8 cellular contexts compared by ENCODE assay signal in genomic region chr1:231242516-231243198, GRCh38. TPM values are rescaled to one million over a fixed set of nuclear protein-coding genes. Genes with fewer than 3 reads are reported as not detected.
A peak's percentile ranks its signal among the peaks of the same experiment; 100 is the strongest.
DNase-seq lines count a peak whose midpoint lies in the region; ATAC-seq and TF ChIP-seq lines count a peak whose summit lies in the region.

No MANE protein-coding gene starts in this region.

- H3K4me1 Mint-ChIP-seq in activated T-cell treated with anti-CD3 and anti-CD28 coated beads, Interleukin-2, amount 50 U/mL, for 4 hours (ENCODE audit: low read depth), result peaks cover 59% of the 10 kb centered on the region
- H3K4me1 Mint-ChIP-seq in T-helper 2 cell treated with Interferon-gamma antibody and Interleukin-4, amounts not matched to agents 5 μg/mL and 100 μg/mL, for 36 hours (ENCODE audit: low read depth), result peaks cover 45% of the 10 kb centered on the region

- H3K27ac ChIP-seq in thoracic aorta (no peak overlapping the region), uterus (no peak overlapping the region)

- H3K4me1 ChIP-seq in thoracic aorta (ENCODE audit: control insufficient read depth in 1 of 2, low read depth in 2 of 2) (peaks cover 18 to 27% of the 10 kb centered on the region in 2 donors), uterus (no peaks in the 10 kb centered on the region)

- no peak for TF ChIP-seq POLR2A in uterus (IDR thresholded peaks at IDR 0.05)

- no peak for TF ChIP-seq CTCF in fibroblast of villous mesenchyme (IDR thresholded peaks at IDR 0.05; ENCODE audit: insufficient read depth, low read depth, low read length)
- TF ChIP-seq CTCF in thoracic aorta (IDR thresholded peaks at IDR 0.05), result no peak
- TF ChIP-seq CTCF in uterus (IDR thresholded peaks at IDR 0.05), result no peak

- peak overlapping the region; percentile 96 for H3K27ac Mint-ChIP-seq in T-helper 2 cell treated with Interferon-gamma antibody and Interleukin-4, amounts not matched to agents 5 μg/mL and 100 μg/mL, for 36 hours

- H3K36me3 Mint-ChIP-seq in activated T-cell treated with anti-CD3 and anti-CD28 coated beads, Interleukin-2, amount 50 U/mL, for 4 hours (ENCODE audit: insufficient read depth), result peaks cover 30% of the 10 kb centered on the region
- peaks cover 25% of the 10 kb centered on the region for H3K36me3 Mint-ChIP-seq in T-helper 2 cell treated with Interferon-gamma antibody and Interleukin-4, amounts not matched to agents 5 μg/mL and 100 μg/mL, for 36 hours (ENCODE audit: low read depth)

- no peaks in the 10 kb centered on the region for H3K9me3 Mint-ChIP-seq in activated T-cell treated with anti-CD3 and anti-CD28 coated beads, Interleukin-2, amount 50 U/mL, for 4 hours
- no peaks in the 10 kb centered on the region for H3K9me3 Mint-ChIP-seq in T-helper 2 cell treated with Interferon-gamma antibody and Interleukin-4, amounts not matched to agents 5 μg/mL and 100 μg/mL, for 36 hours

- H3K4me3 ChIP-seq in fibroblast of villous mesenchyme (ENCODE audit: low read depth, low read length), result peak overlapping the region; percentile 19
- peak overlapping the region; percentile 90 for H3K4me3 ChIP-seq in thoracic aorta
- peak overlapping the region in 1 of 2 donors; percentile 67 for H3K4me3 ChIP-seq in uterus

- H3K36me3 ChIP-seq in thoracic aorta, result peaks cover 9% of the 10 kb centered on the region
- no peaks in the 10 kb centered on the region for H3K36me3 ChIP-seq in uterus

- intact Hi-C loops in uterus (cut with DNase I; ENCODE audit: low total_unique reads), result no loop called here

- peak overlapping the region; percentile 93 for H3K4me3 Mint-ChIP-seq in activated T-cell treated with anti-CD3 and anti-CD28 coated beads, Interleukin-2, amount 50 U/mL, for 4 hours
- peak overlapping the region; percentile 95 for H3K4me3 Mint-ChIP-seq in T-helper 2 cell treated with Interferon-gamma antibody and Interleukin-4, amounts not matched to agents 5 μg/mL and 100 μg/mL, for 36 hours

- no peak for ATAC-seq in activated T-cell treated with anti-CD3 and anti-CD28 coated beads, Interleukin-2, amount 50 U/mL, for 4 hours
- ATAC-seq in thoracic aorta (ENCODE audit: insufficient number of reproducible peaks, low FRiP score, low read depth), result no peak
- no peak for ATAC-seq in GM21423 (IDR thresholded peaks at IDR 0.05; ENCODE audit: unreplicated experiment)

- H3K27me3 ChIP-seq in thoracic aorta (replicated peaks; ENCODE audit: insufficient read depth) (no peaks in the 10 kb centered on the region), uterus (no peaks in the 10 kb centered on the region)

- no peak for DNase-seq in activated T-cell treated with anti-CD3 and anti-CD28 coated beads, Interleukin-2, amount 50 U/mL, for 4 hours
- DNase-seq in activated T-cell treated with anti-CD3 and anti-CD28 coated beads for 4 hours (no peak), fibroblast of villous mesenchyme (ENCODE audit: low read depth) (peak; percentile 47), thoracic aorta (ENCODE audit: low spot score) (no peak), Ammon's horn (ENCODE audit: low spot score) (no peak), uterus (no peak)
- DNase-seq in T-helper 2 cell treated with Interferon-gamma antibody and Interleukin-4, amounts not matched to agents 5 μg/mL and 100 μg/mL, for 36 hours (ENCODE audit: low spot score), result no peak

- H3K9me3 ChIP-seq in thoracic aorta, result no peaks in the 10 kb centered on the region
- no peaks in the 10 kb centered on the region for H3K9me3 ChIP-seq in uterus

- no peaks in the 10 kb centered on the region for H3K27me3 Mint-ChIP-seq in activated T-cell treated with anti-CD3 and anti-CD28 coated beads, Interleukin-2, amount 50 U/mL, for 4 hours (ENCODE audit: low read depth)
- H3K27me3 Mint-ChIP-seq in T-helper 2 cell treated with Interferon-gamma antibody and Interleukin-4, amounts not matched to agents 5 μg/mL and 100 μg/mL, for 36 hours (ENCODE audit: low read depth), result no peaks in the 10 kb centered on the region

RNA-seq across cellular contexts. Expression of gene GNPAT, which starts 1.6 kb away (rescaled TPM):
- total RNA-seq in activated T-cell treated with anti-CD3 and anti-CD28 coated beads, Interleukin-2, amount 50 U/mL, for 4 hours, result 10 to 100 TPM; 37.1 to 39.8 (median 39.5) TPM
- total RNA-seq in fibroblast of villous mesenchyme (41.6 and 53.1 TPM in 2 replicates), thoracic aorta (10 to 100 TPM; 26.5 to 29.2 TPM), uterus (10 to 100 TPM in 3 of 4 donors, 1 to 10 TPM in 1; 8.2 to 56.1 (median 32.7) TPM)
